In the genomic region with DNA sequence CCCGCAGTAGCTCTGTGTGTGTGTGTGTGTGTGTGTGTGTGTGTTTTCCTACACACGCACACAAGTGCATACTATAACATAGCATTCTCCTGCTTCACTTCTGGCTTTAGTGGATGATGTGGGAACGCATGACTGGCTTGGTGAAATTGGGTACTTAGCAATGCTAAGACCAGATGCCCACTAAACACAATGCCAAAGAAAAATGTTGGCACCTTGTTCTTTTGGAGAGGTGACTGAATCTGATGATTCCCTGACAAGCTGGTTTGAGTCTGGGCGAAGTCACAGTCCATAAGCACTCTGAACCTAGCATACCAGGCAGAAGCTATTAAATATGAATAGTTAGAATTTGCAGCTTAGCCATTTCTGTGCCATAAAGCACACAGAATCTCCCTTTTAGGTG, we compare ENCODE assay signal across 30 cellular contexts.
"Had no signal": no experiment of that assay in that cellular context is flagged by ENCODE, and none has a peak within 500 bp of the region (broad histone marks: within the 10 kb centered on the region; RNA-seq: fewer than 3 reads in every experiment).

No MANE protein-coding gene starts in this region.

- H3K4me2 ChIP-seq: hepatocyte had no signal

- H3K27me3 ChIP-seq: adrenal gland, breast epithelium, gastroesophageal sphincter, hepatocyte had no signal

- H3K4me1 ChIP-seq: adrenal gland, breast epithelium, esophagus squamous epithelium, gastroesophageal sphincter, heart right ventricle had no signal

- H3K36me3 ChIP-seq: adrenal gland, breast epithelium, cardiac muscle cell, esophagus squamous epithelium, gastroesophageal sphincter, heart right ventricle, WERI-Rb-1 had no signal

- H3K4me3 ChIP-seq: adrenal gland, breast epithelium, cardiac muscle cell, esophagus squamous epithelium, gastroesophageal sphincter, heart right ventricle, hepatocyte had no signal

- H3K9me3 ChIP-seq: adrenal gland, breast epithelium, esophagus squamous epithelium, gastroesophageal sphincter, heart right ventricle had no signal

- DNase-seq: activated B cell treated with CpG ODN at 0.5 μM for 24 hours; activated CD4-positive, alpha-beta T cell treated with anti-CD3 and anti-CD28 coated beads for 48 hours; activated CD4-positive, alpha-beta T cell treated with anti-CD3 and anti-CD28 coated beads, Interleukin-2, amount 50 U/mL, for 1 hour; activated CD4-positive, alpha-beta T cell treated with anti-CD3 and anti-CD28 coated beads, Interleukin-2, amount 50 U/mL, for 48 hours; activated CD8-positive, alpha-beta memory T cell treated with anti-CD3 and anti-CD28 coated beads for 24 hours; activated CD8-positive, alpha-beta T cell treated with anti-CD3 and anti-CD28 coated beads for 36 hours; activated effector memory CD4-positive, alpha-beta T cell treated with Interleukin-2 at 50 U/mL for 16 hours; activated gamma-delta T cell treated with Interleukin-2 at 50 U/mL for 16 hours; activated naive CD4-positive, alpha-beta T cell treated with anti-CD3 and anti-CD28 coated beads, Interleukin-2, amount 50 U/mL, for 16 hours; activated naive CD4-positive, alpha-beta T cell treated with Interleukin-2 at 50 U/mL for 16 hours; activated T-cell treated with anti-CD3 and anti-CD28 coated beads, Interleukin-2, amount 50 U/mL, for 4 hours; adrenal gland; amygdala; aorta; central memory CD4-positive, alpha-beta T cell; cortex of kidney; dermis blood vessel endothelial cell; effector CD4-positive, alpha-beta T cell; effector memory CD8-positive, alpha-beta T cell; erythroblast; esophagus squamous epithelium; foreskin melanocyte; heart right ventricle; T-helper 17 cell; T1000; WERI-Rb-1 had no signal

- H3K27ac ChIP-seq: adrenal gland, breast epithelium, cardiac muscle cell, esophagus squamous epithelium, gastroesophageal sphincter, heart right ventricle, hepatocyte, WERI-Rb-1 had no signal
